In the genomic region with DNA sequence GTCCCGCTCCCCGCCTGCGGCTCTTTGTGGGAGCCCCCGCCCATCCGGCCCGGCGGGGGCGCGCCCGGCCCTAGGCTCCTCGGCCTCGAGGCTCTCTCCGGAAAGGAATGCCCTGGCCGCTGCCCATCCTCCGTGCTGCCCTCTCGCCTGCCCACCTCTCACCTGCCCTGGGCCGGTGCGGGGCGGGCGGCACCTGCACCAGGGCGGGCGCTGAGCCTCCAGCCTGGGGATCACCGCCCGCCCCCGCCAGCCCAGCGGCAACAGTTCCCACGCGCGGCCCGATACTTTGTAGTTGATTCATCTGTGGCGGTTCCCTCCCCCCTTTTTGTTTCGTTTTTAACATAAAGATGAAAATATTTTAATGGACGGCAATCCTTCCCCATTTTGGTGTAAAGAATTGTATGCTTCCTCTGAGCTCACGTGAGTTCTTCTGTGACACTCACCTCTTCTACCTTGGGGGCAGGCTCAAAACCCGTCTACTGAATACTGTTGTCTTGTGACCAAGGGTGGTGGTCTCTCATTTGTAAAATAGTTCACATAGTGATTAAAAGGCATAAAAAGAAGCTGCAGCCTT, we compare ENCODE assay signal across 8 cellular contexts.
DNase-seq lines count a peak whose midpoint lies in the region; ATAC-seq and TF ChIP-seq lines count a peak whose summit lies in the region.

No MANE protein-coding gene starts in this region.

- H3K27me3 ChIP-seq in RWPE2 (ENCODE audit: insufficient read depth, poor library complexity, severe bottlenecking) (no peaks in the 10 kb centered on the region), iPS DF 6.9 (ENCODE audit: control insufficient read depth, insufficient read depth, low read length) (no peaks in the 10 kb centered on the region)

- H3K36me3 ChIP-seq in RWPE2 (ENCODE audit: low read depth) (0 out of 2 replicates have a peak, but pooled peaks cover 5% of the 10 kb centered on the region), iPS DF 6.9 (ENCODE audit: control insufficient read depth, insufficient read depth, low read length) (no peaks in the 10 kb centered on the region; the same call in 1 of the 2 replicates)

- TF ChIP-seq CTCF in RWPE2 (IDR thresholded peaks at IDR 0.05; ENCODE audit: poor library complexity, severe bottlenecking) = no peak

- H3K9me3 Mint-ChIP-seq in activated naive CD8-positive, alpha-beta T cell (ENCODE audit: low read depth) = no peaks in the 10 kb centered on the region

- H3K27ac ChIP-seq in RWPE2 (ENCODE audit: poor library complexity, severe bottlenecking) (peak overlapping the region; percentile 82), iPS DF 6.9 (ENCODE audit: low read length) (no peak overlapping the region)

- H3K4me3 ChIP-seq in RWPE2 (ENCODE audit: severe bottlenecking) (peak overlapping the region; percentile 62), iPS DF 6.9 (ENCODE audit: low read length) (peak overlapping the region; percentile 98; the same call in 1 of the 2 replicates)

- DNase-seq in DMS 273 (lab: John Stamatoyannopoulos, UW; ENCODE audit: unreplicated experiment) (peak; percentile 43), DMS 273 treated with DMSO at 0.1 percent for 48 hours (lab: John Stamatoyannopoulos, UW) (no peak), RWPE2 (ENCODE audit: low spot score) (no peak), iPS DF 6.9 (ENCODE audit: low read depth, low spot score) (no peak), NCI-H1694 treated with DMSO at 0.1 percent for 48 hours (lab: John Stamatoyannopoulos, UW) (no peak)
- DNase-seq in stimulated activated CD4-positive, alpha-beta T cell treated with anti-CD3 and anti-CD28 coated beads, Interleukin-15, amount 100 ng/mL, for 24 hours = peak; percentile 89

- H3K4me1 ChIP-seq in RWPE2 (ENCODE audit: insufficient read depth, poor library complexity, severe bottlenecking) (no peaks in the 10 kb centered on the region), iPS DF 6.9 (ENCODE audit: control insufficient read depth, insufficient read depth, low read length) (peaks cover 6% of the 10 kb centered on the region)

- no CpG with 5 or more reads among the region's 35 CpGs for WGBS in iPS DF 6.9 (ENCODE audit: insufficient coverage, insufficient read length)

- peaks cover 62% of the 10 kb centered on the region for H3K4me1 Mint-ChIP-seq in activated naive CD8-positive, alpha-beta T cell (ENCODE audit: low read depth)

- H3K9me3 ChIP-seq in RWPE2 (ENCODE audit: severe bottlenecking) (no peaks in the 10 kb centered on the region), iPS DF 6.9 (ENCODE audit: control insufficient read depth, insufficient read depth, low read length) (no peaks in the 10 kb centered on the region)

- H3K27me3 Mint-ChIP-seq in activated naive CD8-positive, alpha-beta T cell = no peaks in the 10 kb centered on the region

- ATAC-seq in RWPE2 (ENCODE audit: low read depth) (peak; percentile 1; the same call in 2 of the 3 replicates), HG02678 (IDR thresholded peaks at IDR 0.05; ENCODE audit: unreplicated experiment) (no peak)

- peak overlapping the region; percentile 96 for H3K4me3 Mint-ChIP-seq in activated naive CD8-positive, alpha-beta T cell

- peak overlapping the region; percentile 94 for H3K27ac Mint-ChIP-seq in activated naive CD8-positive, alpha-beta T cell

- no peaks in the 10 kb centered on the region for H3K36me3 Mint-ChIP-seq in activated naive CD8-positive, alpha-beta T cell

Comparison
In these comparisons a context has a peak if more than half of its experiments do, and no peak if none do; other contexts are left out.
1. DNase-seq: peak in DMS 273 (single experiment) and stimulated activated CD4-positive, alpha-beta T cell treated with anti-CD3 and anti-CD28 coated beads, Interleukin-15, amount 100 ng/mL, for 24 hours (single experiment); none in DMS 273 treated with DMSO at 0.1 percent for 48 hours (single experiment), RWPE2 (single experiment), iPS DF 6.9 (single experiment) and NCI-H1694 treated with DMSO at 0.1 percent for 48 hours (single experiment).